In genomic region chr17:34235389-34236028, GRCh38 we compare ENCODE assay signal across 11 cellular contexts. TPM values are rescaled to one million over a fixed set of nuclear protein-coding genes. Genes with fewer than 3 reads are reported as not detected.
DNase-seq lines count a peak whose midpoint lies in the region; FAIRE-seq and TF ChIP-seq lines count a peak whose summit lies in the region.
"Had no signal": no experiment of that assay in that cellular context is flagged by ENCODE, and none has a peak within 500 bp of the region (broad histone marks: within the 10 kb centered on the region; RNA-seq: fewer than 3 reads in every experiment).

No MANE protein-coding gene starts in this region.

- H3K4me1 ChIP-seq in uterus = peaks cover 7 to 8% of the 10 kb centered on the region in 2 donors

- DNase-seq in RCC 7860 (ENCODE audit: low spot score) = peak; percentile 58
- DNase-seq in glomerular visceral epithelial cell (ENCODE audit: extremely low spot score) = peak; percentile 58
- DNase-seq in uterus = peak; percentile 76 to 82
- DNase-seq in hepatic stellate cell (ENCODE audit: low spot score) = no peak
- no peak for DNase-seq in frontal cortex (ENCODE audit: low spot score in 2 of 2)
- DNase-seq in activated naive CD8-positive, alpha-beta T cell treated with anti-CD3 and anti-CD28 coated beads for 36 hours = no peak
- DNase-seq: activated CD4-positive, CD25-positive, alpha-beta regulatory T cell treated with anti-CD3 and anti-CD28 coated beads, Interleukin-2, amount 50 U/mL, for 72 hours; naive thymus-derived CD8-positive, alpha-beta T cell had no signal

- peak overlapping the region; percentile 71 to 78 for H3K27ac ChIP-seq in uterus

- no peak overlapping the region for H3K4me3 Mint-ChIP-seq in nephron
- H3K4me3 Mint-ChIP-seq in activated naive CD8-positive, alpha-beta T cell treated with anti-CD3 and anti-CD28 coated beads for 36 hours = no peak overlapping the region
- H3K4me3 Mint-ChIP-seq: activated naive CD8-positive, alpha-beta T cell; naive thymus-derived CD8-positive, alpha-beta T cell had no signal

- H3K9me3 Mint-ChIP-seq in nephron = peaks cover 4% of the 10 kb centered on the region
- H3K9me3 Mint-ChIP-seq in activated naive CD8-positive, alpha-beta T cell treated with anti-CD3 and anti-CD28 coated beads for 36 hours = no peaks in the 10 kb centered on the region

- H3K9me3 ChIP-seq in uterus = no peaks in the 10 kb centered on the region

- H3K27me3 Mint-ChIP-seq in nephron (ENCODE audit: low read depth) = peaks cover 4% of the 10 kb centered on the region
- H3K27me3 Mint-ChIP-seq in activated naive CD8-positive, alpha-beta T cell treated with anti-CD3 and anti-CD28 coated beads for 36 hours = peaks cover 31% of the 10 kb centered on the region

- H3K4me3 ChIP-seq in uterus = no peak overlapping the region

- FAIRE-seq in RCC 7860 (lab: Jason Lieb, UNC) = no peak
- no peak for FAIRE-seq in frontal cortex (lab: Jason Lieb, UNC)

- intact Hi-C loops in uterus (cut with DNase I; ENCODE audit: low total_unique reads) = no loop called here

- H3K36me3 Mint-ChIP-seq in nephron (ENCODE audit: low read depth) = no peaks in the 10 kb centered on the region
- H3K36me3 Mint-ChIP-seq in activated naive CD8-positive, alpha-beta T cell treated with anti-CD3 and anti-CD28 coated beads for 36 hours = no peaks in the 10 kb centered on the region
- H3K36me3 Mint-ChIP-seq: activated naive CD8-positive, alpha-beta T cell; naive thymus-derived CD8-positive, alpha-beta T cell had no signal

- peak overlapping the region in 2 of 3 experiments; percentile 86 to 90 for H3K27ac Mint-ChIP-seq in nephron
- no peak overlapping the region for H3K27ac Mint-ChIP-seq in activated naive CD8-positive, alpha-beta T cell treated with anti-CD3 and anti-CD28 coated beads for 36 hours
- H3K27ac Mint-ChIP-seq: activated naive CD8-positive, alpha-beta T cell had no signal

- H3K36me3 ChIP-seq in uterus = no peaks in the 10 kb centered on the region

- TF ChIP-seq CTCF in nephron (IDR thresholded peaks at IDR 0.05; ENCODE audit: unreplicated experiment in 3 of 3) (no peak), uterus (IDR thresholded peaks at IDR 0.05) (no peak)

- no peaks in the 10 kb centered on the region for H3K27me3 ChIP-seq in uterus

- peaks cover 66% of the 10 kb centered on the region for H3K4me1 Mint-ChIP-seq in nephron
- H3K4me1 Mint-ChIP-seq in activated naive CD8-positive, alpha-beta T cell treated with anti-CD3 and anti-CD28 coated beads for 36 hours = no peaks in the 10 kb centered on the region

- TF ChIP-seq POLR2A in uterus (IDR thresholded peaks at IDR 0.05) = no peak

RNA-seq across cellular contexts. Expression of gene CCL2, which starts 19.6 kb away (rescaled TPM):
- total RNA-seq in uterus (10 to 100 TPM in 2 of 4 donors, 1 to 10 TPM in 1, under 1 TPM in 1; 0.77 to 30.3 (median 8.9) TPM), frontal cortex (1.2 TPM)
- not detected for total RNA-seq in activated naive CD8-positive, alpha-beta T cell treated with anti-CD3 and anti-CD28 coated beads for 36 hours

RNA-seq across cellular contexts. Expression of gene CCL7, which starts 34.5 kb away (rescaled TPM):
- total RNA-seq in uterus = not detected
- total RNA-seq in frontal cortex = not detected
- total RNA-seq in activated naive CD8-positive, alpha-beta T cell treated with anti-CD3 and anti-CD28 coated beads for 36 hours = not detected
- total RNA-seq: naive thymus-derived CD8-positive, alpha-beta T cell had no signal

RNA-seq across cellular contexts. Expression of gene CCL11, which starts 50.0 kb away (rescaled TPM):
- total RNA-seq in uterus (1 to 10 TPM in 1 of 4 donors, not detected in 3; 4.9 TPM), frontal cortex (not detected)
- total RNA-seq in activated naive CD8-positive, alpha-beta T cell treated with anti-CD3 and anti-CD28 coated beads for 36 hours = not detected
- total RNA-seq: fibroblast of villous mesenchyme; naive thymus-derived CD8-positive, alpha-beta T cell had no signal

Comparison
In these comparisons a context has a peak if more than half of its experiments do, and no peak if none do; other contexts are left out.
1. DNase-seq: peak in RCC 7860 (single experiment), glomerular visceral epithelial cell (single experiment) and uterus (2 of 2); none in hepatic stellate cell (single experiment), frontal cortex (0 of 2) and activated naive CD8-positive, alpha-beta T cell treated with anti-CD3 and anti-CD28 coated beads for 36 hours (single experiment).